14 cellular contexts compared by ENCODE assay signal in the genomic region with DNA sequence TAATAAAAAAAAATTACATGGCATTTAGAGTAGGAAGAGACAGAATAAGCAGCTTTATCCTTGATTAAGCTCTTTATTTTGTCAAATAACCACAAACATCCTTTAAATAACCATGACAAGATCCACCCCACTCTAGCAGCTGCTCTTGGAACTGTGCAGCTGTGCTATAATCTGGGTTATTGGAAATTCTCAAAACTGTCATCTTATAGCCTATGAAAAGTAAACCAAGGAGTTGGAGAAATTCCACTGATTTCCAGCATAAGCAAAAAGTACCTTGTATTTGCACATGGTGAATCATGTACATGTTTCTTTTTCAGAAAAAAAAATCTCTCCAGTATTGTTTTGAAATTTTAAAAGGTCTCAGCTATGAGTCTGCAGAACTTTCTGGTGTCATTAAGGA.
"Had no signal": no experiment of that assay in that cellular context is flagged by ENCODE, and none has a peak within 500 bp of the region (broad histone marks: within the 10 kb centered on the region; RNA-seq: fewer than 3 reads in every experiment).

No MANE protein-coding gene starts in this region.

- H3K27me3 ChIP-seq: body of pancreas, esophagus muscularis mucosa, gastroesophageal sphincter had no signal

- H3K36me3 ChIP-seq: esophagus muscularis mucosa, gastroesophageal sphincter had no signal

- FAIRE-seq: small intestine, urothelium cell line had no signal

- DNase-seq: activated CD4-positive, alpha-beta T cell treated with anti-CD3 and anti-CD28 coated beads, Interleukin-2, amount 50 U/mL, for 48 hours; activated CD4-positive, CD25-positive, alpha-beta regulatory T cell treated with anti-CD3 and anti-CD28 coated beads, Interleukin-2, amount 50 U/mL, for 72 hours; activated naive CD4-positive, alpha-beta T cell; activated naive CD8-positive, alpha-beta T cell treated with anti-CD3 and anti-CD28 coated beads, Interleukin-2, amount 50 U/mL, for 24 hours; activated T-cell treated with anti-CD3 and anti-CD28 coated beads, Interleukin-2, amount 50 U/mL, for 72 hours; body of pancreas; cerebellar nuclear complex; left ventricle myocardium superior; posterior cingulate gyrus; small intestine; T-helper 9 cell had no signal

- H3K9me3 ChIP-seq: body of pancreas, esophagus muscularis mucosa, gastroesophageal sphincter had no signal

- H3K4me3 ChIP-seq: body of pancreas, esophagus muscularis mucosa, gastroesophageal sphincter had no signal

- H3K27ac ChIP-seq: body of pancreas, esophagus muscularis mucosa, gastroesophageal sphincter had no signal

- H3K4me1 ChIP-seq: body of pancreas had no signal
